ENCODE assay signal across 9 cellular contexts in genomic region chrX:3962511-3963350, GRCh38.
DNase-seq lines count a peak whose midpoint lies in the region; ATAC-seq and TF ChIP-seq lines count a peak whose summit lies in the region.
"Had no signal": no experiment of that assay in that cellular context is flagged by ENCODE, and none has a peak within 500 bp of the region (broad histone marks: within the 10 kb centered on the region; RNA-seq: fewer than 3 reads in every experiment).

No MANE protein-coding gene starts in this region.

- CTCF ChIA-PET in activated naive CD4-positive, alpha-beta T cell treated with anti-CD3 and anti-CD28 coated beads, Interleukin-2, amount 10 ng/mL, durations not matched to agents 7 days and 5 days (lab: Charles Lee): interaction anchor here (0.8 to 1.5 kb wide), 2 partner anchors 307 to 585 kb away, joined by 3 read pairs; no protein-coding TSS in a partner anchor

- no peaks in the 10 kb centered on the region for H3K4me1 Mint-ChIP-seq in glutamatergic neuron (ENCODE audit: low read depth, unreplicated experiment)
- H3K4me1 Mint-ChIP-seq in type B pancreatic cell (ENCODE audit: unreplicated experiment): peaks cover 14% of the 10 kb centered on the region
- no peaks in the 10 kb centered on the region for H3K4me1 Mint-ChIP-seq in activated naive CD4-positive, alpha-beta T cell treated with anti-CD3 and anti-CD28 coated beads, Interleukin-2, amount 10 ng/mL, durations not matched to agents 7 days and 5 days

- no peak overlapping the region for H3K27ac Mint-ChIP-seq in glutamatergic neuron (ENCODE audit: unreplicated experiment)
- H3K27ac Mint-ChIP-seq in type B pancreatic cell: peak overlapping the region; percentile 22
- H3K27ac Mint-ChIP-seq in activated naive CD4-positive, alpha-beta T cell treated with anti-CD3 and anti-CD28 coated beads, Interleukin-2, amount 10 ng/mL, durations not matched to agents 7 days and 5 days: no peak overlapping the region
- H3K27ac Mint-ChIP-seq: activated T-cell treated with anti-CD3 and anti-CD28 coated beads, Interleukin-2, amount 50 U/mL, for 72 hours had no signal

- ATAC-seq in HG03342 (IDR thresholded peaks at IDR 0.05; ENCODE audit: unreplicated experiment): peak; percentile 58
- ATAC-seq in RWPE2 (ENCODE audit: low read depth): no peak
- ATAC-seq in HG02610 (IDR thresholded peaks at IDR 0.05; ENCODE audit: unreplicated experiment): no peak

- peak; percentile 52 for TF ChIP-seq CTCF in RWPE2 (IDR thresholded peaks at IDR 0.05; ENCODE audit: poor library complexity, severe bottlenecking)
- TF ChIP-seq CTCF in glutamatergic neuron (IDR thresholded peaks at IDR 0.05; ENCODE audit: partially characterized antibody, unreplicated experiment): peak; percentile 39
- peak; percentile 84 for TF ChIP-seq CTCF in type B pancreatic cell (conservative IDR thresholded peaks at IDR 0.05)

- H3K36me3 ChIP-seq in RWPE2 (ENCODE audit: low read depth): no peaks in the 10 kb centered on the region

- H3K4me3 ChIP-seq in RWPE2 (ENCODE audit: severe bottlenecking): no peak overlapping the region

- H3K4me1 ChIP-seq in RWPE2 (ENCODE audit: insufficient read depth, poor library complexity, severe bottlenecking): no peaks in the 10 kb centered on the region

- peak overlapping the region; percentile 74 for H3K4me3 Mint-ChIP-seq in glutamatergic neuron (ENCODE audit: unreplicated experiment)
- peak overlapping the region; percentile 76 for H3K4me3 Mint-ChIP-seq in type B pancreatic cell
- H3K4me3 Mint-ChIP-seq in activated naive CD4-positive, alpha-beta T cell treated with anti-CD3 and anti-CD28 coated beads, Interleukin-2, amount 10 ng/mL, durations not matched to agents 7 days and 5 days: no peak overlapping the region

- H3K27me3 Mint-ChIP-seq in glutamatergic neuron (ENCODE audit: unreplicated experiment): no peaks in the 10 kb centered on the region
- H3K27me3 Mint-ChIP-seq in type B pancreatic cell: no peaks in the 10 kb centered on the region
- peaks cover 7% of the 10 kb centered on the region for H3K27me3 Mint-ChIP-seq in activated naive CD4-positive, alpha-beta T cell treated with anti-CD3 and anti-CD28 coated beads, Interleukin-2, amount 10 ng/mL, durations not matched to agents 7 days and 5 days

- H3K27me3 ChIP-seq in RWPE2 (ENCODE audit: insufficient read depth, poor library complexity, severe bottlenecking): no peaks in the 10 kb centered on the region

- H3K36me3 Mint-ChIP-seq in glutamatergic neuron (ENCODE audit: unreplicated experiment) (no peaks in the 10 kb centered on the region), type B pancreatic cell (no peaks in the 10 kb centered on the region)
- no peaks in the 10 kb centered on the region for H3K36me3 Mint-ChIP-seq in activated naive CD4-positive, alpha-beta T cell treated with anti-CD3 and anti-CD28 coated beads, Interleukin-2, amount 10 ng/mL, durations not matched to agents 7 days and 5 days

- H3K27ac ChIP-seq in RWPE2 (ENCODE audit: poor library complexity, severe bottlenecking): no peak overlapping the region

- H3K9me3 Mint-ChIP-seq in glutamatergic neuron (ENCODE audit: unreplicated experiment) (peaks cover 1% of the 10 kb centered on the region), type B pancreatic cell (no peaks in the 10 kb centered on the region)
- no peaks in the 10 kb centered on the region for H3K9me3 Mint-ChIP-seq in activated naive CD4-positive, alpha-beta T cell treated with anti-CD3 and anti-CD28 coated beads, Interleukin-2, amount 10 ng/mL, durations not matched to agents 7 days and 5 days
- H3K9me3 Mint-ChIP-seq: activated T-cell treated with anti-CD3 and anti-CD28 coated beads, Interleukin-2, amount 50 U/mL, for 72 hours had no signal

- no peaks in the 10 kb centered on the region for H3K9me3 ChIP-seq in RWPE2 (ENCODE audit: severe bottlenecking)

- DNase-seq in NCI-H446 (lab: John Stamatoyannopoulos, UW) (peak; percentile 2 to 35), NCI-H446 treated with DMSO at 0.1 percent for 48 hours (lab: John Stamatoyannopoulos, UW) (no peak), RWPE2 (ENCODE audit: low spot score) (no peak), glutamatergic neuron (no peak), type B pancreatic cell (ENCODE audit: extremely low spot score, unreplicated experiment) (no peak)
- no peak for DNase-seq in activated naive CD4-positive, alpha-beta T cell treated with anti-CD3 and anti-CD28 coated beads, Interleukin-2, amount 10 ng/mL, durations not matched to agents 7 days and 5 days

Comparison
In these comparisons a context has a peak if more than half of its experiments do, and no peak if none do; other contexts are left out.
1. DNase-seq: peak in NCI-H446 (2 of 2); none in NCI-H446 treated with DMSO at 0.1 percent for 48 hours (single experiment), RWPE2 (single experiment), glutamatergic neuron (single experiment), type B pancreatic cell (single experiment) and activated naive CD4-positive, alpha-beta T cell treated with anti-CD3 and anti-CD28 coated beads, Interleukin-2, amount 10 ng/mL, durations not matched to agents 7 days and 5 days (single experiment).
2. Peak in every context shown above with its lines, with median percentiles within 50 percentile points of each other: CTCF ChIP-seq.